21 cellular contexts compared by ENCODE assay signal in the genomic region with DNA sequence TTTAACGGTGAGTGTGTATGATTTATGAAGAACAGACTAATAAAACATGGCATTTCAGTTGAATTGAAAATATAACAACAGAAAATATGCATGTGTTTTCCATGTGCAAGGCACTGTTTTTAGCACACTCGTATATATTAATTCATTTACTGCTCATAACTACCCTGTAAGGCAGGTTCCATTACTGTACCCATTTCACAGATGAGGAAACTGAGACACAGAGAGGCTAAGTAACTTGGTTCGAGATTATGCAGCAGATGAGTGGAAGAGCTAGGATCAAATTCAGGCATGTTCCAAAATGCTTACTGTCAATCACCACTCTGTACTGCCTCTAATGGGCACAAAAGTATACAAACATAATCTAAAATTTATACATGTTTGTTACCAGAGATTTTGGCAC.
"Had no signal": no experiment of that assay in that cellular context is flagged by ENCODE, and none has a peak within 500 bp of the region (broad histone marks: within the 10 kb centered on the region; RNA-seq: fewer than 3 reads in every experiment).

No MANE protein-coding gene starts in this region.

- H3K27ac ChIP-seq: coronary artery, dorsolateral prefrontal cortex, epithelial cell of prostate, esophagus squamous epithelium, gastrocnemius medialis, heart right ventricle, left lung, lower lobe of right lung had no signal

- H3K4me3 ChIP-seq: coronary artery, dorsolateral prefrontal cortex, esophagus squamous epithelium, gastrocnemius medialis, heart right ventricle, left lung, lower lobe of right lung, mucosa of descending colon had no signal

- H3K27me3 ChIP-seq: esophagus squamous epithelium, gastrocnemius medialis had no signal

- H3K9me3 ChIP-seq: gastrocnemius medialis, left lung, lower lobe of right lung, mucosa of descending colon had no signal

- DNase-seq: dermis blood vessel endothelial cell; dorsolateral prefrontal cortex; effector CD4-positive, alpha-beta T cell; effector memory CD4-positive, alpha-beta T cell; esophagus squamous epithelium; foreskin fibroblast; foreskin melanocyte; gastrocnemius medialis; glutamatergic neuron; head of caudate nucleus; heart right ventricle; hippocampal formation; left cardiac atrium; left lung; left ventricle myocardium superior; lower lobe of right lung; mucosa of descending colon had no signal

- FAIRE-seq: islet of Langerhans, keratinocyte had no signal

- H3K4me1 ChIP-seq: gastrocnemius medialis, heart right ventricle, left lung, lower lobe of right lung had no signal

- H3K36me3 ChIP-seq: esophagus squamous epithelium, gastrocnemius medialis, heart right ventricle, left lung, lower lobe of right lung had no signal
